In the genomic region with DNA sequence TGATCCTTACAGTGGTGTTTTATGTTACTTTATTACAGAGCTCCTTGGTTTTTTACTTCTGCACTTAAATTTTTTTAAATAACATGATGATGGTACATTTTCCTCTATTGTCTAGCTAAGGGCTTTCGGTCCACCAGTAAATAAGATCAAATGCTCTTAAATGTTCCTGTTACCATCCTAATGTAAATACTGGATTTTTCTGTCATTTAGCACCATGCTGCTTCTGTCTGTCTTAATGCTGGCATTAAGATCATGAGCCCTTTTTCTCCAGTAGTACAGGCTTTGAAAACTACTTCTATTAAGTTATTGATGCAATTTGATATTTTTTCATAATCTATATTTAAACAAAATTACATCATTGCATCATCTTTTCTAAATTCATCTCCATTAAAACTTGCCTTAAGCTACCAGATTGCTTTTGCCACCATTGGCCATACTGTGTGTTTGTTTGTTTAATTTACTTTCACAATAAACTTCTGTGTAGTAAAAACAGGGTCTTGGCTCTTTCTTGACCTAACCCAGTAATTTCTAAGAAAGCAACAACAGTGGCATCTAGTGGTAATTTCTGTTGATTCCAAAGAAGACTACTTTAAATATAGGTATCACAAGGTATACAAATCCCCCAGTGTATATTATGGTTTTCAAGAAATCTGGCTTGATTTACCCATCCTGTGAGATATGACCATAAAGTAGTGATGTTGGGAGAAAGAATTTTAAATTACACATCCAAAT, we compare ENCODE assay signal across 8 cellular contexts. TPM values are rescaled to one million over a fixed set of nuclear protein-coding genes. Genes with fewer than 3 reads are reported as not detected.
A peak's percentile ranks its signal among the peaks of the same experiment; 100 is the strongest.
DNase-seq lines count a peak whose midpoint lies in the region; ATAC-seq, FAIRE-seq and TF ChIP-seq lines count a peak whose summit lies in the region.
"Had no signal": no experiment of that assay in that cellular context is flagged by ENCODE, and none has a peak within 500 bp of the region (broad histone marks: within the 10 kb centered on the region; RNA-seq: fewer than 3 reads in every experiment).

No MANE protein-coding gene starts in this region.

- CTCF ChIA-PET in naive thymus-derived CD4-positive, alpha-beta T cell (lab: Charles Lee): interaction anchor here (0.7 to 5.6 kb wide), 7 partner anchors 49 to 984 kb away, joined by 3 to 36 read pairs (median 4); no protein-coding TSS in a partner anchor

- TF ChIP-seq POLR2A in esophagus muscularis mucosa (IDR thresholded peaks at IDR 0.05; ENCODE audit: low read depth): no peak

- peak; percentile 89 for FAIRE-seq in G401.6 (lab: Jason Lieb, UNC)
- FAIRE-seq: keratinocyte had no signal

- H3K27me3 ChIP-seq in brain microvascular endothelial cell (replicated peaks) (no peaks in the 10 kb centered on the region), left lung (no peaks in the 10 kb centered on the region), esophagus muscularis mucosa (no peaks in the 10 kb centered on the region)
- no peaks in the 10 kb centered on the region for H3K27me3 ChIP-seq in naive thymus-derived CD4-positive, alpha-beta T cell (ENCODE audit: control insufficient read depth in 2 of 2, insufficient read depth in 2 of 2, low read length in 2 of 2)

- H3K9me3 Mint-ChIP-seq in naive thymus-derived CD4-positive, alpha-beta T cell: no peaks in the 10 kb centered on the region

- POLR2A ChIA-PET in naive thymus-derived CD4-positive, alpha-beta T cell (lab: Charles Lee): interaction anchor here (0.8 kb wide), 1 partner anchor 15 kb away, joined by 3 read pairs; no protein-coding TSS in a partner anchor

- H3K4me3 Mint-ChIP-seq in naive thymus-derived CD4-positive, alpha-beta T cell: no peak overlapping the region

- 85% methylated on average over 1 of the region's 1 CpG for WGBS in esophagus muscularis mucosa

- H3K36me3 ChIP-seq in brain microvascular endothelial cell (replicated peaks): peaks cover 3% of the 10 kb centered on the region
- peaks cover 0 to 4% (median 3%) of the 10 kb centered on the region in 3 experiments for H3K36me3 ChIP-seq in naive thymus-derived CD4-positive, alpha-beta T cell (ENCODE audit: control insufficient read depth in 2 of 3, insufficient read depth in 3 of 3, low read length in 3 of 3)
- peaks cover 0 to 29% of the 10 kb centered on the region in 2 donors for H3K36me3 ChIP-seq in left lung
- H3K36me3 ChIP-seq in esophagus muscularis mucosa: peaks cover 0 to 35% (median 11%) of the 10 kb centered on the region in 4 donors

- TF ChIP-seq CTCF in brain microvascular endothelial cell (IDR thresholded peaks at IDR 0.05; ENCODE audit: low read depth, low read length, missing control alignments) (peak; percentile 14), left lung (IDR thresholded peaks at IDR 0.05) (peak in 1 of 2 donors; percentile 11), esophagus muscularis mucosa (IDR thresholded peaks at IDR 0.05) (peak in 1 of 3 experiments; percentile 8)

- H3K4me1 ChIP-seq in naive thymus-derived CD4-positive, alpha-beta T cell (ENCODE audit: control insufficient read depth in 2 of 2, insufficient read depth in 2 of 2, low read length in 2 of 2): no peaks in the 10 kb centered on the region
- H3K4me1 ChIP-seq in left lung (peaks cover 0 to 15% of the 10 kb centered on the region in 2 donors), esophagus muscularis mucosa (peaks cover 0 to 2% (median 0%) of the 10 kb centered on the region in 4 donors)

- in situ Hi-C loops in KBM-7 (cut with MboI; ENCODE audit: low pct_unique_long_range_greater_than_20kb, low sequenced_read_pairs): no loop called here
- in situ Hi-C loops in brain microvascular endothelial cell (cut with HindIII; ENCODE audit: low pct_ligation_motif_present, low sequenced_read_pairs): no loop called here

- no peaks in the 10 kb centered on the region for H3K9me3 ChIP-seq in naive thymus-derived CD4-positive, alpha-beta T cell (ENCODE audit: control insufficient read depth in 2 of 3, low read length in 3 of 3)
- H3K9me3 ChIP-seq in left lung (no peaks in the 10 kb centered on the region), esophagus muscularis mucosa (no peaks in the 10 kb centered on the region)

- peaks cover 0 to 7% (median 0%) of the 10 kb centered on the region in 5 donors for H3K36me3 Mint-ChIP-seq in naive thymus-derived CD4-positive, alpha-beta T cell

- no peak for TF ChIP-seq EP300 in esophagus muscularis mucosa (IDR thresholded peaks at IDR 0.05)

- no peaks in the 10 kb centered on the region for H3K27me3 Mint-ChIP-seq in naive thymus-derived CD4-positive, alpha-beta T cell

- H3K27ac Mint-ChIP-seq in naive thymus-derived CD4-positive, alpha-beta T cell: peak overlapping the region in 1 of 9 donors; percentile 41

- H3K4me3 ChIP-seq in brain microvascular endothelial cell (ENCODE audit: low read depth, low read length): no peak overlapping the region
- H3K4me3 ChIP-seq in naive thymus-derived CD4-positive, alpha-beta T cell (ENCODE audit: low read length): no peak overlapping the region
- H3K4me3 ChIP-seq in left lung: no peak overlapping the region
- H3K4me3 ChIP-seq in esophagus muscularis mucosa: no peak overlapping the region

- peak; percentile 32 for DNase-seq in KBM-7
- no peak for DNase-seq in brain microvascular endothelial cell
- DNase-seq in naive thymus-derived CD4-positive, alpha-beta T cell: peak in 5 of 9 donors; percentile 11 to 48 (median 26)
- DNase-seq in left lung: no peak
- DNase-seq in esophagus muscularis mucosa (ENCODE audit: extremely low spot score): no peak

- H3K27ac ChIP-seq in brain microvascular endothelial cell (no peak overlapping the region), left lung (no peak overlapping the region), esophagus muscularis mucosa (replicated peaks in 1 of 4) (no peak overlapping the region)
- no peak overlapping the region for H3K27ac ChIP-seq in naive thymus-derived CD4-positive, alpha-beta T cell (ENCODE audit: low read depth, low read length)

- peaks cover 0 to 8% (median 0%) of the 10 kb centered on the region in 7 donors for H3K4me1 Mint-ChIP-seq in naive thymus-derived CD4-positive, alpha-beta T cell

- ATAC-seq in naive thymus-derived CD4-positive, alpha-beta T cell: no peak
- no peak for ATAC-seq in left lung
- no peak for ATAC-seq in HG02798 (IDR thresholded peaks at IDR 0.05; ENCODE audit: poor library complexity, unreplicated experiment)

- intact Hi-C loops in naive thymus-derived CD4-positive, alpha-beta T cell (cut with micrococcal nuclease): loop anchor here (1.0 kb wide), 2 partner anchors 82 to 123 kb away; no protein-coding TSS in a partner anchor
- intact Hi-C loops in left lung (cut with DNase I) (no loop called here), esophagus muscularis mucosa (cut with DNase I) (no loop called here)

RNA-seq across cellular contexts. Expression of a gene that starts 9.0 kb away (rescaled TPM):
- 10 to 100 TPM; 17.8 to 29.6 (median 21.2) TPM for total RNA-seq in naive thymus-derived CD4-positive, alpha-beta T cell
- polyA plus RNA-seq in naive thymus-derived CD4-positive, alpha-beta T cell: 10 to 100 TPM in 1 of 2 donors, 1 to 10 TPM in 1; 8.9 to 21.4 TPM
- total RNA-seq in left lung: 10 to 100 TPM; 12.3 to 21.7 TPM
- 10 to 100 TPM; 11.4 to 23.7 (median 17.1) TPM for total RNA-seq in esophagus muscularis mucosa

RNA-seq across cellular contexts. Expression of a gene that starts 50.1 kb away (rescaled TPM):
- 10 to 100 TPM in 1 of 5 experiments, 1 to 10 TPM in 4; 1.9 to 13.2 (median 2.7) TPM for total RNA-seq in naive thymus-derived CD4-positive, alpha-beta T cell
- polyA plus RNA-seq in naive thymus-derived CD4-positive, alpha-beta T cell: 1 to 10 TPM in 1 of 2 donors, under 1 TPM in 1; 0.78 to 2.4 TPM
- total RNA-seq in left lung: 10 to 100 TPM; 18.6 to 29.4 TPM
- 10 to 100 TPM; 17.4 to 26.1 (median 19.2) TPM for total RNA-seq in esophagus muscularis mucosa

RNA-seq across cellular contexts. Expression of a gene that starts 59.0 kb away (rescaled TPM):
- total RNA-seq in naive thymus-derived CD4-positive, alpha-beta T cell: 10 to 100 TPM; 47.0 to 92.8 (median 52.8) TPM
- 10 to 100 TPM; 69.8 to 71.1 TPM for polyA plus RNA-seq in naive thymus-derived CD4-positive, alpha-beta T cell
- total RNA-seq in left lung (10 to 100 TPM; 25.1 to 25.5 TPM), esophagus muscularis mucosa (10 to 100 TPM; 26.6 to 53.4 (median 42.7) TPM)

RNA-seq across cellular contexts. Expression of a gene that starts 59.0 kb away (rescaled TPM):
- 10 to 100 TPM in 2 of 5 experiments, 1 to 10 TPM in 3; 8.7 to 84.7 (median 9.7) TPM for total RNA-seq in naive thymus-derived CD4-positive, alpha-beta T cell
- polyA plus RNA-seq in naive thymus-derived CD4-positive, alpha-beta T cell: 1 to 10 TPM; 5.2 to 7.8 TPM
- total RNA-seq in left lung (10 to 100 TPM; 22.1 to 22.9 TPM), esophagus muscularis mucosa (10 to 100 TPM; 10.3 to 22.1 (median 15.1) TPM)

Comparison
In these comparisons a context has a peak if more than half of its experiments do, and no peak if none do; other contexts are left out.
1. DNase-seq: peak in KBM-7 (single experiment) and naive thymus-derived CD4-positive, alpha-beta T cell (5 of 9); none in brain microvascular endothelial cell (single experiment), left lung (0 of 2) and esophagus muscularis mucosa (single experiment).
2. intact Hi-C loops: an anchor here in naive thymus-derived CD4-positive, alpha-beta T cell (1.0 kb wide); none called in left lung and esophagus muscularis mucosa.